Comparison of ENCODE assay signal across 8 cellular contexts in the genomic region with DNA sequence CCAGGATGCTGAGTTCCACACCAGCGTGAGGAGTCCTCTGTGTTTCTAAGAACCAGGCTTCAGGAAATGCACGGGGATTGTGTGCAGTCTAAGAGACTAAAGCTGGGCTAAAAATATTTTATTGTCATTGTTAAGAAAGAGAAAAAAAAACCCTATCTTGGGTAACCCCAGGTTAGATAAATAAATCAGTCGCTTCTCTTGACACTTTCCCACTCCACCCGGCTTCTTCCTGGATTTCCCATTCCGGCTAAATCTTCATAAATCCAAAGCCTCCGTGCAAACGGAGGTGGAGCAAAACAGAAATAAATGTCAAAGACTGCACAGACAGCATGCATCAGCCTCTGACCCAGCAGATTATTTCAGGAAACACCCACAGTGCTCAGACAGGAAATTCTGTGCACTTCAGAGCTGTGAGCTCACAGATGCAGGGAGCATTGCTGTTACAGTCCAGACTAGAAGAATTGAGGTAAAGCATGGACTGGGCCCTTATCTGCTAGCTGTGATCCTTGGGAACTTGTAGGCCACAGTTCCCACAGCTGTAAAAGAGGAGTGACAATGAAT. TPM values are rescaled to one million over a fixed set of nuclear protein-coding genes. Genes with fewer than 3 reads are reported as not detected.
DNase-seq lines count a peak whose midpoint lies in the region; ATAC-seq and TF ChIP-seq lines count a peak whose summit lies in the region.

No MANE protein-coding gene starts in this region.

- H3K27me3 Mint-ChIP-seq in CD4-positive, alpha-beta T cell: no peaks in the 10 kb centered on the region
- no peaks in the 10 kb centered on the region for H3K27me3 Mint-ChIP-seq in activated naive CD8-positive, alpha-beta T cell

- DNase-seq in CD4-positive, alpha-beta T cell: peak in 3 of 10 experiments; percentile 15 to 25 (median 24)
- peak; percentile 48 for DNase-seq in HT-29 (ENCODE audit: low spot score)
- no peak for DNase-seq in left colon
- peak; percentile 51 for DNase-seq in ureter (ENCODE audit: low spot score)
- DNase-seq in WERI-Rb-1: no peak
- no peak for DNase-seq in DMS53 (lab: John Stamatoyannopoulos, UW)

- peaks cover 60% of the 10 kb centered on the region for H3K4me1 Mint-ChIP-seq in CD4-positive, alpha-beta T cell (ENCODE audit: low read depth)
- peaks cover 50% of the 10 kb centered on the region for H3K4me1 Mint-ChIP-seq in activated naive CD8-positive, alpha-beta T cell (ENCODE audit: low read depth)

- H3K4me3 Mint-ChIP-seq in CD4-positive, alpha-beta T cell: peak overlapping the region; percentile 83
- H3K4me3 Mint-ChIP-seq in activated naive CD8-positive, alpha-beta T cell: peak overlapping the region; percentile 76

- H3K36me3 ChIP-seq in WERI-Rb-1: no peaks in the 10 kb centered on the region

- peak overlapping the region; percentile 89 for H3K27ac Mint-ChIP-seq in CD4-positive, alpha-beta T cell
- H3K27ac Mint-ChIP-seq in activated naive CD8-positive, alpha-beta T cell: peak overlapping the region; percentile 96

- H3K9me3 ChIP-seq in CD4-positive, alpha-beta T cell (ENCODE audit: control insufficient read depth, low read length): no peaks in the 10 kb centered on the region
- H3K9me3 ChIP-seq in WERI-Rb-1 (ENCODE audit: severe bottlenecking): peaks cover 6% of the 10 kb centered on the region

- POLR2A ChIA-PET in CD4-positive, alpha-beta T cell (lab: Charles Lee): interaction anchor here (0.7 to 5.5 kb wide), 6 partner anchors 9 to 129 kb away, joined by 3 to 131 read pairs (median 3); a partner anchor contains a TSS

- no peak overlapping the region for H3K4me3 ChIP-seq in WERI-Rb-1 (ENCODE audit: low read depth, low read length)

- H3K36me3 Mint-ChIP-seq in CD4-positive, alpha-beta T cell (ENCODE audit: low read depth): no peaks in the 10 kb centered on the region
- peaks cover 2% of the 10 kb centered on the region for H3K36me3 Mint-ChIP-seq in activated naive CD8-positive, alpha-beta T cell

- no peak for TF ChIP-seq CTCF in CD4-positive, alpha-beta T cell (IDR thresholded peaks at IDR 0.05)
- no peak for TF ChIP-seq CTCF in WERI-Rb-1 (IDR thresholded peaks at IDR 0.05; ENCODE audit: low read depth, low read length)

- CTCF ChIA-PET in CD4-positive, alpha-beta T cell (lab: Charles Lee): interaction anchor here (1.0 to 2.6 kb wide), 4 partner anchors 9 to 174 kb away, joined by 3 to 31 read pairs (median 3); no protein-coding TSS in a partner anchor

- intact Hi-C loops in CD4-positive, alpha-beta T cell (cut with DNase I, micrococcal nuclease): loop anchor here in 1 of 2 experiments (10.0 kb wide), 1 partner anchor 797 kb away; no protein-coding TSS in a partner anchor
- intact Hi-C loops in left colon (cut with DNase I, micrococcal nuclease): no loop called here

- no peaks in the 10 kb centered on the region for H3K27me3 ChIP-seq in CD4-positive, alpha-beta T cell (ENCODE audit: control insufficient read depth, insufficient read depth, low read length)
- H3K27me3 ChIP-seq in WERI-Rb-1 (ENCODE audit: insufficient read depth, low read depth, severe bottlenecking): no peaks in the 10 kb centered on the region

- H3K27ac ChIP-seq in CD4-positive, alpha-beta T cell (ENCODE audit: low read depth, low read length): peak overlapping the region; percentile 54
- no peak overlapping the region for H3K27ac ChIP-seq in WERI-Rb-1

- peak; percentile 55 for ATAC-seq in CD4-positive, alpha-beta T cell (ENCODE audit: poor library complexity)
- ATAC-seq in GM19397 (IDR thresholded peaks at IDR 0.05; ENCODE audit: unreplicated experiment) (peak; percentile 52), left colon (peak; percentile 84)

- H3K9me3 Mint-ChIP-seq in CD4-positive, alpha-beta T cell: no peaks in the 10 kb centered on the region
- H3K9me3 Mint-ChIP-seq in activated naive CD8-positive, alpha-beta T cell (ENCODE audit: low read depth): peaks cover 6% of the 10 kb centered on the region

RNA-seq across cellular contexts. Expression of a gene that starts 44.8 kb away (rescaled TPM):
- total RNA-seq in CD4-positive, alpha-beta T cell: not detected
- not detected in 2 replicates for total RNA-seq in HT-29 (2014; rRNA removed; shearing (Covaris generic))
- total RNA-seq in left colon (1 to 10 TPM in 1 of 2 donors, under 1 TPM in 1; 0.31 to 1.0 TPM), ureter (2.7 TPM)

Comparison
In these comparisons a context has a peak if more than half of its experiments do, and no peak if none do; other contexts are left out.
1. DNase-seq: peak in HT-29 (single experiment) and ureter (single experiment); none in left colon (0 of 2), WERI-Rb-1 (single experiment) and DMS53 (single experiment).
2. Peak in every context shown above with its lines, with median percentiles within 50 percentile points of each other: ATAC-seq.